Comparison of ENCODE assay signal across 18 cellular contexts in the genomic region with DNA sequence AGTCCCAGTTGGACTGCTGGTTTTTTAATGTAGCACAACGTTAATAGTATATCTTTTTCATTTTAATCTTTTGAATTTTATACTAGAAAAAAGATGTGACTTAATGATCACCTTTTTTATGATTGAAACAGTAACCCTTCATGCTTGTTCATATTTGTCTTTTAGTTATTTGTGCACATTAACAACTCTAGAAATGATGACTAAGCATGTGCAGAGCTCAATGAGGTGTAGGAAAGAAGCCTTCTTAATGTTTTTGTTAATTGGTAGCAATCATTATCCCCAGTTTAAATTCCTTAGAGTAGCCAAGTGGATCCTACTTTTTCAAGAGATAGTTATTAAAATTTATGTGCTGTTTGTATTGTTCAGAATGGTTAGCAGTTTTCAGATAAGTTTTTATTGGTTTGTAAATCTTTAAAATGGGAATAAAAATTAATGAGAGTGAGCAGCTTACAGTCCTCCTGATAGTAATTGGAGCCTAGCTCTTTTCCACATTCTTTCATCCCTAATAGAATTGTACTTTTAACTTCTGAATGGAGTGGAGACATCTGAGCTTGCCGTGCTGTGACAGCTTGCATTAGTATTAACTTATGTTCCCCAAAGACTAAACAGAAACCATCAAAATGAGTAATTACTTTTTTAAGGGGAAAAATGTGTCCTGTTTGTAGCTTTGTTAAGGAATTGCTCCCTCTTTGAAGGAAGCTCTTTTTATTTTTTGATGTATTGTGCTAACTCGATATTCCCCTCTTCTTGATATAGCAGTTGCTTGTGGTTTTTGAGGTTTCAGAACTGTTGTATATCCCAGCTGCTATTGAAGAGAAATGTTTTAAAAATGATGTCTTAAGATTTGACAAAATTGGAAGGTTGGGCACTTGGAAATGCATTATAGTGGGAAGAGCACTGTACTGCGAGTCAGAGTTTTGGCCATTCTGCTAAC. TPM values are rescaled to one million over a fixed set of nuclear protein-coding genes. Genes with fewer than 3 reads are reported as not detected.
DNase-seq lines count a peak whose midpoint lies in the region; ATAC-seq lines count a peak whose summit lies in the region.
"Had no signal": no experiment of that assay in that cellular context is flagged by ENCODE, and none has a peak within 500 bp of the region (broad histone marks: within the 10 kb centered on the region; RNA-seq: fewer than 3 reads in every experiment).

No MANE protein-coding gene starts in this region.

- CTCF ChIA-PET in naive thymus-derived CD4-positive, alpha-beta T cell (lab: Charles Lee) = no interaction called here

- peak; percentile 47 for ATAC-seq in GM18511 (IDR thresholded peaks at IDR 0.05; ENCODE audit: unreplicated experiment)
- ATAC-seq in HG02885 (IDR thresholded peaks at IDR 0.05; ENCODE audit: poor library complexity, unreplicated experiment) = peak; percentile 41
- no peak for ATAC-seq in activated T-helper 17 cell treated with anti-CD3 and anti-CD28 coated beads, Interleukin-2, amount 50 U/mL, for 72 hours (replicated peaks)
- no peak for ATAC-seq in naive thymus-derived CD4-positive, alpha-beta T cell
- no peak for ATAC-seq in HG03175 (IDR thresholded peaks at IDR 0.05; ENCODE audit: unreplicated experiment)
- no peak for ATAC-seq in GM19324 (IDR thresholded peaks at IDR 0.05; ENCODE audit: low FRiP score, unreplicated experiment)
- ATAC-seq: CD8-positive, alpha-beta T cell had no signal

- POLR2A ChIA-PET in naive thymus-derived CD4-positive, alpha-beta T cell (lab: Charles Lee) = no interaction called here

- H3K4me1 ChIP-seq in naive thymus-derived CD4-positive, alpha-beta T cell (ENCODE audit: control insufficient read depth in 2 of 2, insufficient read depth in 2 of 2, low read length in 2 of 2) = peaks cover 6 to 11% of the 10 kb centered on the region in 2 donors

- H3K4me3 Mint-ChIP-seq in activated T-helper 17 cell treated with anti-CD3 and anti-CD28 coated beads, Interleukin-2, amount 50 U/mL, for 72 hours = no peak overlapping the region
- peak overlapping the region in 8 of 10 donors; percentile 21 to 55 (median 38) for H3K4me3 Mint-ChIP-seq in naive thymus-derived CD4-positive, alpha-beta T cell
- H3K4me3 Mint-ChIP-seq: CD8-positive, alpha-beta T cell had no signal

- no peaks in the 10 kb centered on the region for H3K27me3 ChIP-seq in naive thymus-derived CD4-positive, alpha-beta T cell (ENCODE audit: control insufficient read depth in 2 of 2, insufficient read depth in 2 of 2, low read length in 2 of 2)
- H3K27me3 ChIP-seq: esophagus muscularis mucosa, tibial nerve had no signal

- H3K36me3 ChIP-seq in naive thymus-derived CD4-positive, alpha-beta T cell (ENCODE audit: control insufficient read depth in 2 of 3, insufficient read depth in 3 of 3, low read length in 3 of 3) = peaks cover 0 to 12% (median 11%) of the 10 kb centered on the region in 3 experiments

- peaks cover 93% of the 10 kb centered on the region for H3K36me3 Mint-ChIP-seq in activated T-helper 17 cell treated with anti-CD3 and anti-CD28 coated beads, Interleukin-2, amount 50 U/mL, for 72 hours (ENCODE audit: low read depth)
- H3K36me3 Mint-ChIP-seq in naive thymus-derived CD4-positive, alpha-beta T cell = peaks cover 0 to 33% (median 18%) of the 10 kb centered on the region in 5 donors

- H3K9me3 ChIP-seq in naive thymus-derived CD4-positive, alpha-beta T cell (ENCODE audit: control insufficient read depth in 2 of 3, low read length in 3 of 3) = no peaks in the 10 kb centered on the region
- H3K9me3 ChIP-seq: esophagus muscularis mucosa, tibial nerve had no signal

- peak overlapping the region; percentile 15 for H3K27ac Mint-ChIP-seq in activated T-helper 17 cell treated with anti-CD3 and anti-CD28 coated beads, Interleukin-2, amount 50 U/mL, for 72 hours
- peak overlapping the region in 3 of 9 donors; percentile 3 to 12 (median 5) for H3K27ac Mint-ChIP-seq in naive thymus-derived CD4-positive, alpha-beta T cell
- H3K27ac Mint-ChIP-seq: CD8-positive, alpha-beta T cell had no signal

- H3K4me1 Mint-ChIP-seq in activated T-helper 17 cell treated with anti-CD3 and anti-CD28 coated beads, Interleukin-2, amount 50 U/mL, for 72 hours = peaks cover 15% of the 10 kb centered on the region
- peaks cover 34 to 89% (median 74%) of the 10 kb centered on the region in 7 donors for H3K4me1 Mint-ChIP-seq in naive thymus-derived CD4-positive, alpha-beta T cell

- no peak overlapping the region for H3K27ac ChIP-seq in naive thymus-derived CD4-positive, alpha-beta T cell (ENCODE audit: low read depth, low read length)
- H3K27ac ChIP-seq: esophagus muscularis mucosa, tibial nerve, WERI-Rb-1 had no signal

- no peaks in the 10 kb centered on the region for H3K27me3 Mint-ChIP-seq in activated T-helper 17 cell treated with anti-CD3 and anti-CD28 coated beads, Interleukin-2, amount 50 U/mL, for 72 hours
- H3K27me3 Mint-ChIP-seq in naive thymus-derived CD4-positive, alpha-beta T cell = no peaks in the 10 kb centered on the region

- no peak for DNase-seq in naive thymus-derived CD4-positive, alpha-beta T cell
- no peak for DNase-seq in NCI-H187 (lab: John Stamatoyannopoulos, UW)
- no peak for DNase-seq in KG1 (lab: John Stamatoyannopoulos, UW)
- DNase-seq: activated naive CD4-positive, alpha-beta T cell treated with anti-CD3 and anti-CD28 coated beads, Interleukin-2, amount 50 U/mL, for 16 hours; CD8-positive, alpha-beta T cell; mammary epithelial cell; NCI-H1436; NK-92 treated with Interleukin-12 subunit alpha and Interleukin-12 subunit beta, amount 100 ng/mL, for 24 hours; SIG-M5; stimulated activated CD4-positive, alpha-beta T cell treated with anti-CD3 and anti-CD28 coated beads, Interleukin-15, amount 100 ng/mL, for 24 hours; WERI-Rb-1 had no signal

- intact Hi-C loops in naive thymus-derived CD4-positive, alpha-beta T cell (cut with micrococcal nuclease) = no loop called here

- no peaks in the 10 kb centered on the region for H3K9me3 Mint-ChIP-seq in activated T-helper 17 cell treated with anti-CD3 and anti-CD28 coated beads, Interleukin-2, amount 50 U/mL, for 72 hours
- no peaks in the 10 kb centered on the region for H3K9me3 Mint-ChIP-seq in naive thymus-derived CD4-positive, alpha-beta T cell
- H3K9me3 Mint-ChIP-seq: CD8-positive, alpha-beta T cell had no signal

- H3K4me3 ChIP-seq in naive thymus-derived CD4-positive, alpha-beta T cell (ENCODE audit: low read length) = no peak overlapping the region
- H3K4me3 ChIP-seq: esophagus muscularis mucosa, tibial nerve had no signal

RNA-seq across cellular contexts. Expression of a gene that starts 17.3 kb away (rescaled TPM):
- total RNA-seq in activated T-helper 17 cell treated with anti-CD3 and anti-CD28 coated beads, Interleukin-2, amount 50 U/mL, for 72 hours = 100 to 1,000 TPM in 1 of 2 donors, 10 to 100 TPM in 1; 53.7 to 106 TPM
- 10 to 100 TPM; 47.4 to 76.9 (median 59.7) TPM for total RNA-seq in naive thymus-derived CD4-positive, alpha-beta T cell
- 10 to 100 TPM; 30.6 to 41.8 TPM for polyA plus RNA-seq in naive thymus-derived CD4-positive, alpha-beta T cell

Comparison
In these comparisons a context has a peak if more than half of its experiments do, and no peak if none do; other contexts are left out.
1. ATAC-seq: peak in GM18511 (single experiment) and HG02885 (single experiment); none in activated T-helper 17 cell treated with anti-CD3 and anti-CD28 coated beads, Interleukin-2, amount 50 U/mL, for 72 hours (single experiment), naive thymus-derived CD4-positive, alpha-beta T cell (single experiment), HG03175 (single experiment) and GM19324 (single experiment).